ENCODE assay signal across 9 cellular contexts in genomic region chr17:45172232-45172540, GRCh38. TPM values are rescaled to one million over a fixed set of nuclear protein-coding genes. Genes with fewer than 3 reads are reported as not detected.
DNase-seq lines count a peak whose midpoint lies in the region; ATAC-seq and TF ChIP-seq lines count a peak whose summit lies in the region.
"Had no signal": no experiment of that assay in that cellular context is flagged by ENCODE, and none has a peak within 500 bp of the region (broad histone marks: within the 10 kb centered on the region; RNA-seq: fewer than 3 reads in every experiment).

No MANE protein-coding gene starts in this region.

- TF ChIP-seq CTCF in left ventricle myocardium inferior (IDR thresholded peaks at IDR 0.05; ENCODE audit: borderline replicate concordance): no peak

- H3K27me3 Mint-ChIP-seq in central memory CD8-positive, alpha-beta T cell: no peaks in the 10 kb centered on the region
- H3K27me3 Mint-ChIP-seq in naive B cell: no peaks in the 10 kb centered on the region

- intact Hi-C loops in left ventricle myocardium inferior (cut with micrococcal nuclease) (no loop called here), left cardiac atrium (cut with DNase I) (no loop called here)

- H3K36me3 Mint-ChIP-seq in central memory CD8-positive, alpha-beta T cell (ENCODE audit: insufficient read depth): peaks cover 2% of the 10 kb centered on the region
- no peaks in the 10 kb centered on the region for H3K36me3 Mint-ChIP-seq in naive B cell

- no peaks in the 10 kb centered on the region for H3K9me3 ChIP-seq in left ventricle myocardium inferior (replicated peaks)

- H3K27ac Mint-ChIP-seq in central memory CD8-positive, alpha-beta T cell (ENCODE audit: low read depth): no peak overlapping the region
- H3K27ac Mint-ChIP-seq in naive B cell: peak overlapping the region in 3 of 6 donors; percentile 26 to 87 (median 78)

- no peaks in the 10 kb centered on the region for H3K27me3 ChIP-seq in left ventricle myocardium inferior (ENCODE audit: low read depth)

- no peaks in the 10 kb centered on the region for H3K36me3 ChIP-seq in left ventricle myocardium inferior

- ATAC-seq in left cardiac atrium (no peak), naive B cell (ENCODE audit: low read depth in 2 of 2) (no peak)
- ATAC-seq in central memory CD8-positive, alpha-beta T cell (replicated peaks; ENCODE audit: extremely low read depth, poor library complexity, severe bottlenecking): no peak

- peaks cover 20% of the 10 kb centered on the region for H3K4me1 Mint-ChIP-seq in central memory CD8-positive, alpha-beta T cell
- peaks cover 7 to 24% (median 12%) of the 10 kb centered on the region in 3 donors for H3K4me1 Mint-ChIP-seq in naive B cell

- H3K9me3 Mint-ChIP-seq in central memory CD8-positive, alpha-beta T cell: no peaks in the 10 kb centered on the region
- no peaks in the 10 kb centered on the region for H3K9me3 Mint-ChIP-seq in naive B cell

- H3K4me3 ChIP-seq in left ventricle myocardium inferior: peak overlapping the region; percentile 56

- peak overlapping the region; percentile 84 for H3K27ac ChIP-seq in left ventricle myocardium inferior (replicated peaks)

- H3K4me3 Mint-ChIP-seq in central memory CD8-positive, alpha-beta T cell: peak overlapping the region; percentile 71
- H3K4me3 Mint-ChIP-seq in naive B cell: peak overlapping the region in 7 of 8 donors; percentile 32 to 86 (median 70)

- H3K4me1 ChIP-seq in left ventricle myocardium inferior: peaks cover 34% of the 10 kb centered on the region

- DNase-seq in left ventricle myocardium inferior (no peak), left cardiac atrium (no peak), naive B cell (no peak), medulla oblongata (ENCODE audit: extremely low spot score) (no peak), D341Med (ENCODE audit: low spot score) (no peak), DMS 273 treated with DMSO at 0.1 percent for 48 hours (lab: John Stamatoyannopoulos, UW) (no peak)
- DNase-seq in central memory CD8-positive, alpha-beta T cell (ENCODE audit: low spot score in 2 of 2): no peak
- DNase-seq in stimulated activated CD4-positive, alpha-beta T cell treated with anti-CD3 and anti-CD28 coated beads, Interleukin-2, amount 100 ng/mL, for 48 hours: no peak
- DNase-seq: NCI-H524 treated with DMSO at 0.1 percent for 48 hours had no signal

RNA-seq across cellular contexts. Expression of gene HEXIM2, which starts 10.5 kb away (rescaled TPM):
- 7.0 TPM for total RNA-seq in left ventricle myocardium inferior
- 1 to 10 TPM; 4.2 to 4.4 TPM for total RNA-seq in left cardiac atrium
- polyA plus RNA-seq in naive B cell (ENCODE audit: low read depth in 6 of 6): 1 to 10 TPM; 2.1 to 6.7 (median 4.3) TPM

RNA-seq across cellular contexts. Expression of gene HEXIM1, which starts 23.9 kb away (rescaled TPM):
- total RNA-seq in left ventricle myocardium inferior (28.8 TPM), left cardiac atrium (10 to 100 TPM; 27.8 to 31.7 TPM)
- 1 to 10 TPM; 3.2 to 5.3 (median 4.1) TPM for polyA plus RNA-seq in naive B cell (ENCODE audit: low read depth in 6 of 6)

RNA-seq across cellular contexts. Expression of gene ACBD4, which starts 36.7 kb away (rescaled TPM):
- 6.4 TPM for total RNA-seq in left ventricle myocardium inferior
- 1 to 10 TPM; 8.4 to 8.7 TPM for total RNA-seq in left cardiac atrium
- 10 to 100 TPM; 15.4 to 27.1 (median 20.4) TPM for polyA plus RNA-seq in naive B cell (ENCODE audit: low read depth in 6 of 6)

RNA-seq across cellular contexts. Expression of gene PLCD3, which starts 39.9 kb away (rescaled TPM):
- 146 TPM for total RNA-seq in left ventricle myocardium inferior
- total RNA-seq in left cardiac atrium: 100 to 1,000 TPM in 1 of 2 donors, 10 to 100 TPM in 1; 92.1 to 132 TPM
- polyA plus RNA-seq in naive B cell (ENCODE audit: low read depth in 6 of 6): not detected

RNA-seq across cellular contexts. Expression of gene FMNL1, which starts 49.5 kb away (rescaled TPM):
- total RNA-seq in left ventricle myocardium inferior (8.7 TPM), left cardiac atrium (10 to 100 TPM; 16.6 to 18.6 TPM)
- 10 to 100 TPM; 16.9 to 47.0 (median 22.3) TPM for polyA plus RNA-seq in naive B cell (ENCODE audit: low read depth in 6 of 6)
